ENCODE assay signal across 1 cellular context in the genomic region with DNA sequence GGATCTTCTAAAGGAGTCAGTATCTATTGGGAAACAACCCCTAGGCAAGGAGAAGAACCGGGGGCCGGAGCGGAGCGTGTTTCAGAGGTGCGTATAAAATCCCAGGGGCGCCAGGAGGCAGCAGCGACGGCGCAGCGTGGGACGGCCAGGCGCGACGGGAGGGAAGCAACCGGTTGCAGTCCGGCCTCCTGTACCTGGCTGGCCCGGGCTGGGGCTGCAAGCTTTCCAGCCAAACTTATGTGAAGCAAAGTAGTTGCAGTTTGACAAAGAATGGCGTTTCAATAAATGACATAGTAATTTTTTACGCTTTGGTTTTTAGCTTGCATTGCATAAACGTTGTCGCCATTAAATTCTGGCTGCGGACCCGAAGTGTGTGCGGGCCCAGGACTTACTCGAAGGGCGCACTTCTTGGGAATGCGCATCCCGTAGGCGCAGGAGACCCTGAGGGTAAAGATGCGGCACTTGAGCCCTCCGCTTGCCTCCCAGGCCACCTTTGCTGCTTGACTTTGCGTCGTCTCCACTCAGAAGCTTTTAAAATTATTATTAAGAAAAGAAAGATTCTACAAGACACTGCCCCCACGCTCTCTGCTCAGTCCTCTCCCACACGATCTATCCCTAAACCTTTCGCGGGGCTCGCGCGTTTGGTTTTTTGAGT.
TF ChIP-seq lines count a peak whose summit lies in the region.

No MANE protein-coding gene starts in this region.

TF ChIP-seq in H1, 55 proteins besides CTCF, POLR2A, EP300 and RAD21:
- TF ChIP-seq RNF2 (IDR thresholded peaks at IDR 0.05; ENCODE audit: borderline replicate concordance, low read depth, low read length, missing control alignments, poor library complexity, severe bottlenecking) (peak; percentile 40), ZNF274 (IDR thresholded peaks at IDR 0.05; ENCODE audit: borderline replicate concordance, extremely low read depth, low read length) (no peak)
TF ChIP-seq in H1: peak in this region for 1.
